In genomic region chr2:236159778-236160170, GRCh38 we compare ENCODE assay signal across 20 cellular contexts. TPM values are rescaled to one million over a fixed set of nuclear protein-coding genes. Genes with fewer than 3 reads are reported as not detected.
DNase-seq lines count a peak whose midpoint lies in the region; ATAC-seq and TF ChIP-seq lines count a peak whose summit lies in the region.
"Had no signal": no experiment of that assay in that cellular context is flagged by ENCODE, and none has a peak within 500 bp of the region (broad histone marks: within the 10 kb centered on the region; RNA-seq: fewer than 3 reads in every experiment).

No MANE protein-coding gene starts in this region.

- TF ChIP-seq POLR2A in spleen (IDR thresholded peaks at IDR 0.05): no peak

- no peak for ATAC-seq in left lobe of liver
- ATAC-seq: CD8-positive, alpha-beta T cell; HCT116; K562 had no signal

- H3K36me3 ChIP-seq in WERI-Rb-1 (no peaks in the 10 kb centered on the region), spleen (no peaks in the 10 kb centered on the region)
- H3K36me3 ChIP-seq: BLaER1 treated with 17β-estradiol and CSF1 and Interleukin-3, amounts not matched to agents 10 nM and 100 nM had no signal

- 7 to 20% (median 11%) methylated on average over 1 to 33 of the region's 33 CpGs for WGBS in spleen, 5 donors

- intact Hi-C loops in spleen (cut with DNase I; ENCODE audit: low total_unique reads): no loop called here

- H3K27ac ChIP-seq in WERI-Rb-1: no peak overlapping the region
- H3K27ac ChIP-seq in spleen: no peak overlapping the region
- H3K27ac ChIP-seq: BLaER1 treated with 17β-estradiol and CSF1 and Interleukin-3, amounts not matched to agents 10 nM and 100 nM; PC-9; SJCRH30 had no signal

- peaks cover 81% of the 10 kb centered on the region for H3K27me3 ChIP-seq in WERI-Rb-1 (ENCODE audit: insufficient read depth, low read depth, severe bottlenecking)
- peaks cover 4 to 95% (median 64%) of the 10 kb centered on the region in 7 donors for H3K27me3 ChIP-seq in spleen (replicated peaks in 1 of 7)
- H3K27me3 ChIP-seq: SJCRH30 had no signal

- H3K4me3 ChIP-seq in WERI-Rb-1 (ENCODE audit: low read depth, low read length): peak overlapping the region; percentile 16
- H3K4me3 ChIP-seq in spleen: no peak overlapping the region
- H3K4me3 ChIP-seq: BLaER1 treated with 17β-estradiol and CSF1 and Interleukin-3, amounts not matched to agents 10 nM and 100 nM; K562; PC-9; SJCRH30 had no signal

- H3K9me3 ChIP-seq in WERI-Rb-1 (ENCODE audit: severe bottlenecking) (peaks cover 3% of the 10 kb centered on the region), spleen (no peaks in the 10 kb centered on the region)
- H3K9me3 ChIP-seq: BLaER1 treated with 17β-estradiol and CSF1 and Interleukin-3, amounts not matched to agents 10 nM and 100 nM; SJCRH30 had no signal

- in situ Hi-C loops in GM13977 (cut with MboI; ENCODE audit: low pct_unique_long_range_greater_than_20kb, low sequenced_read_pairs, unreplicated experiment): no loop called here

- peaks cover 6 to 34% (median 25%) of the 10 kb centered on the region in 6 donors for H3K4me1 ChIP-seq in spleen
- H3K4me1 ChIP-seq: SJCRH30 had no signal

- TF ChIP-seq CTCF in GM13977 (IDR thresholded peaks at IDR 0.05; ENCODE audit: extremely low read depth, insufficient read depth, missing control alignments) (no peak), WERI-Rb-1 (IDR thresholded peaks at IDR 0.05; ENCODE audit: low read depth, low read length) (no peak), spleen (IDR thresholded peaks at IDR 0.05 in 8 of 11, conservative IDR thresholded peaks at IDR 0.05 in 3 of 11) (no peak)

- DNase-seq in GM13977 (ENCODE audit: low spot score) (peak; percentile 29), WERI-Rb-1 (no peak), left kidney (ENCODE audit: low read depth, low spot score) (peak; percentile 23), spleen (peak; percentile 70), SHP77 treated with DMSO at 0.1 percent for 48 hours (lab: John Stamatoyannopoulos, UW) (no peak), NCI-H226 (no peak), left lobe of liver (ENCODE audit: low spot score) (no peak)
- DNase-seq: CD8-positive, alpha-beta T cell; DMS79 treated with DMSO at 0.1 percent for 48 hours; NCI-H1105; NCI-H1694; NCI-H2081 treated with DMSO at 0.1 percent for 48 hours; NCI-H510A treated with DMSO at 0.1 percent for 48 hours; NCI-H82; PC-9; SJCRH30 had no signal

RNA-seq across cellular contexts. Expression of gene GBX2, which starts 8.4 kb away (rescaled TPM):
- total RNA-seq in spleen (under 1 TPM in 1 of 7 donors, not detected in 6; 0.69 TPM), left lobe of liver (not detected)
- polyA plus RNA-seq in spleen: not detected
- total RNA-seq: A673; CD8-positive, alpha-beta T cell; PC-9 had no signal

Comparison
In these comparisons a context has a peak if more than half of its experiments do, and no peak if none do; other contexts are left out.
1. DNase-seq: peak in GM13977 (single experiment), left kidney (single experiment) and spleen (single experiment); none in WERI-Rb-1 (single experiment), SHP77 treated with DMSO at 0.1 percent for 48 hours (single experiment), NCI-H226 (single experiment) and left lobe of liver (single experiment).